In the genomic region with DNA sequence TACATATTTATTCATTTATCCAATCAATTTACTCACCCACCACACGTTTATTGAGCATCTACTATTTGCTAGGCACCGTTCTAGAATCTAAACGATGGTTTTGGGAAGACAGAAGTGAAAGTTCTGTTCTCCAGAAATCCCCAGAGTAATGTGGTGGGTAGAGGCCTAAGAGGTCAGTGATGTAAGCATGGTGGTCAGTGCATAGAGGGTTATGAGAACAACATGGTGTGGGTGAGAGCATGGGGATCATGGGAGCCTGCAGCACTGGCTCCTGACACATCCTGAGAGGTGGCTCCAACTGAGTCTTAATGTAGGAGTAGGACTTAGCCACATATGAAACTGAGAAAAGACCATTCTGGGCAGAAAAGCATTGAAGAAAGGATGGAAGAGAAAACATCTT, we compare ENCODE assay signal across 15 cellular contexts.
DNase-seq lines count a peak whose midpoint lies in the region; ATAC-seq, FAIRE-seq and TF ChIP-seq lines count a peak whose summit lies in the region.
"Had no signal": no experiment of that assay in that cellular context is flagged by ENCODE, and none has a peak within 500 bp of the region (broad histone marks: within the 10 kb centered on the region; RNA-seq: fewer than 3 reads in every experiment).

No MANE protein-coding gene starts in this region.

- peaks cover 2 to 16% of the 10 kb centered on the region in 2 experiments; a peak in 4 of 5 replicates for H3K4me1 ChIP-seq in K562 (replicated peaks in 1 of 2; ENCODE audit: control insufficient read depth in 2 of 2, insufficient read depth in 2 of 2, low read length in 2 of 2)
- peaks cover 3% of the 10 kb centered on the region for H3K4me1 ChIP-seq in upper lobe of right lung

- WGBS in K562 (ENCODE audit: insufficient coverage, low coverage, missing lambda C conversion rate) = 6% methylated on average over 3 of the region's 3 CpGs

- H3K9me3 Mint-ChIP-seq in activated T-helper 17 cell treated with anti-CD3 and anti-CD28 coated beads, Interleukin-2, amount 50 U/mL, for 72 hours = no peaks in the 10 kb centered on the region
- H3K9me3 Mint-ChIP-seq: GM23338 had no signal

- CTCF ChIA-PET in K562 (lab: Yijun Ruan, JAX; ENCODE audit: low intra/inter-chr PET ratio) = no interaction called here

- H3K9me1 ChIP-seq in K562 (ENCODE audit: control insufficient read depth, insufficient read depth, low read length) = no peaks in the 10 kb centered on the region

- POLR2A ChIA-PET in K562 (lab: Yijun Ruan, JAX) = no interaction called here

- H2AFZ ChIP-seq in K562 (ENCODE audit: low read depth, low read length) = no peak overlapping the region
- H2AFZ ChIP-seq: GM23338 had no signal

- no peak for TF ChIP-seq RAD21 in K562 (CRISPR knock-in tag; conservative IDR thresholded peaks at IDR 0.05 in 1 of 2, IDR thresholded peaks at IDR 0.05 in 1 of 2)

- peaks cover 9% of the 10 kb centered on the region for H3K27me3 Mint-ChIP-seq in activated T-helper 17 cell treated with anti-CD3 and anti-CD28 coated beads, Interleukin-2, amount 50 U/mL, for 72 hours

- no peak overlapping the region for H3K27ac Mint-ChIP-seq in activated T-helper 17 cell treated with anti-CD3 and anti-CD28 coated beads, Interleukin-2, amount 50 U/mL, for 72 hours
- H3K27ac Mint-ChIP-seq: CD4-positive, alpha-beta T cell; GM23338 had no signal

- H4K20me1 ChIP-seq in K562 (replicated peaks; ENCODE audit: control insufficient read depth, insufficient read depth, low read length) = no peaks in the 10 kb centered on the region
- H4K20me1 ChIP-seq: BLaER1 treated with 17β-estradiol and CSF1 and Interleukin-3, amounts not matched to agents 10 nM and 100 nM had no signal

- H3K4me2 ChIP-seq in K562 (ENCODE audit: insufficient read depth, low read length) = no peak overlapping the region
- H3K4me2 ChIP-seq: GM23338 had no signal

- H3K27ac ChIP-seq in K562 (ENCODE audit: extremely low read depth, low read depth, low read length) (no peak overlapping the region), upper lobe of right lung (no peak overlapping the region)
- H3K27ac ChIP-seq: BLaER1 treated with 17β-estradiol and CSF1 and Interleukin-3, amounts not matched to agents 10 nM and 100 nM had no signal

- no peaks in the 10 kb centered on the region for H3K27me3 ChIP-seq in K562 (ENCODE audit: control insufficient read depth in 2 of 2, insufficient read depth in 2 of 2, low read length in 2 of 2)
- no peaks in the 10 kb centered on the region for H3K27me3 ChIP-seq in upper lobe of right lung
- H3K27me3 ChIP-seq: BLaER1 treated with 17β-estradiol and CSF1 and Interleukin-3, amounts not matched to agents 10 nM and 100 nM had no signal

- intact Hi-C loops in K562 (cut with micrococcal nuclease) = no loop called here
- intact Hi-C loops in upper lobe of right lung (cut with DNase I) = no loop called here

- H3K36me3 ChIP-seq in K562 (ENCODE audit: control insufficient read depth, insufficient read depth, low read length) (no peaks in the 10 kb centered on the region), upper lobe of right lung (no peaks in the 10 kb centered on the region)
- H3K36me3 ChIP-seq: BLaER1 treated with 17β-estradiol and CSF1 and Interleukin-3, amounts not matched to agents 10 nM and 100 nM had no signal

- BruUV-seq in K562 (replicated peaks; lab: Mats Ljungman, UMichigan) = no TSS peak

- DNase-seq in CD1c-positive myeloid dendritic cell (ENCODE audit: extremely low spot score) = peak; percentile 71
- DNase-seq in NB4 (ENCODE audit: low read depth) = peak; percentile 20
- no peak for DNase-seq in K562 (ENCODE audit: extremely low read depth in 1 of 4, low spot score in 3 of 4)
- no peak for DNase-seq in upper lobe of right lung
- no peak for DNase-seq in KG1 (lab: John Stamatoyannopoulos, UW)
- DNase-seq: ACHN; Calu3; CD4-positive, alpha-beta T cell; DMS 273 treated with DMSO at 0.1 percent for 48 hours; H7; IMR-90 had no signal

- no peak overlapping the region for H3K4me3 ChIP-seq in NB4 (ENCODE audit: low read depth, low read length)
- H3K4me3 ChIP-seq in K562 = no peak overlapping the region
- no peak overlapping the region for H3K4me3 ChIP-seq in upper lobe of right lung
- H3K4me3 ChIP-seq: BLaER1 treated with 17β-estradiol and CSF1 and Interleukin-3, amounts not matched to agents 10 nM and 100 nM; GM23338 had no signal

- no peak for TF ChIP-seq EP300 in K562 (IDR thresholded peaks at IDR 0.05; ENCODE audit: low read length)

- H3K9me3 ChIP-seq in K562 (replicated peaks; ENCODE audit: control insufficient read depth, insufficient read depth, low read depth, low read length) (no peaks in the 10 kb centered on the region), upper lobe of right lung (no peaks in the 10 kb centered on the region)
- H3K9me3 ChIP-seq: BLaER1 treated with 17β-estradiol and CSF1 and Interleukin-3, amounts not matched to agents 10 nM and 100 nM had no signal

- TF ChIP-seq CTCF in NB4 (IDR thresholded peaks at IDR 0.05; ENCODE audit: low read depth, low read length) (no peak), K562 (IDR thresholded peaks at IDR 0.05 in 2 of 3, conservative IDR thresholded peaks at IDR 0.05 in 1 of 3; ENCODE audit: insufficient read depth in 2 of 3, low read depth in 1 of 3, low read length in 3 of 3) (no peak), upper lobe of right lung (IDR thresholded peaks at IDR 0.05) (no peak)

- TF ChIP-seq POLR2A in NB4 (IDR thresholded peaks at IDR 0.05; ENCODE audit: extremely low read depth, insufficient read length) (no peak), K562 (conservative IDR thresholded peaks at IDR 0.05) (no peak)

- no peaks in the 10 kb centered on the region for H3K79me2 ChIP-seq in K562 (ENCODE audit: control insufficient read depth, insufficient read depth, low read length)

- no peaks in the 10 kb centered on the region for H3K4me1 Mint-ChIP-seq in activated T-helper 17 cell treated with anti-CD3 and anti-CD28 coated beads, Interleukin-2, amount 50 U/mL, for 72 hours
- H3K4me1 Mint-ChIP-seq: GM23338 had no signal

- no peaks in the 10 kb centered on the region for H3K36me3 Mint-ChIP-seq in activated T-helper 17 cell treated with anti-CD3 and anti-CD28 coated beads, Interleukin-2, amount 50 U/mL, for 72 hours (ENCODE audit: low read depth)

- FAIRE-seq in K562 (lab: Jason Lieb, UNC) = no peak

- no peak overlapping the region for H3K4me3 Mint-ChIP-seq in activated T-helper 17 cell treated with anti-CD3 and anti-CD28 coated beads, Interleukin-2, amount 50 U/mL, for 72 hours
- H3K4me3 Mint-ChIP-seq: CD4-positive, alpha-beta T cell; GM23338 had no signal

- in situ Hi-C loops in K562 (cut with MboI) = no loop called here

- H3K9ac ChIP-seq in K562 (ENCODE audit: insufficient read depth in 1 of 2, low read depth in 2 of 2, low read length in 2 of 2) = no peak overlapping the region
- H3K9ac ChIP-seq: BLaER1 treated with 17β-estradiol and CSF1 and Interleukin-3, amounts not matched to agents 10 nM and 100 nM had no signal

- ATAC-seq in K562 = no peak
- ATAC-seq in upper lobe of right lung = peak; percentile 60
- no peak for ATAC-seq in GM18502 (IDR thresholded peaks at IDR 0.05; ENCODE audit: poor library complexity, unreplicated experiment)
- ATAC-seq in activated T-helper 17 cell treated with anti-CD3 and anti-CD28 coated beads, Interleukin-2, amount 50 U/mL, for 72 hours (replicated peaks) = no peak
- ATAC-seq: GM23338 had no signal

TF ChIP-seq in K562, 482 proteins besides CTCF, POLR2A, EP300 and RAD21:
- TF ChIP-seq RBM25 (IDR thresholded peaks at IDR 0.05; ENCODE audit: low read depth, low read length, severe bottlenecking) = peak; percentile 44
- TF ChIP-seq RFX5 (IDR thresholded peaks at IDR 0.05; ENCODE audit: low read depth, low read length) = no peak
- TF ChIP-seq SIN3B (IDR thresholded peaks at IDR 0.05; ENCODE audit: low read depth) = no peak
- TF ChIP-seq, protein P1, sequence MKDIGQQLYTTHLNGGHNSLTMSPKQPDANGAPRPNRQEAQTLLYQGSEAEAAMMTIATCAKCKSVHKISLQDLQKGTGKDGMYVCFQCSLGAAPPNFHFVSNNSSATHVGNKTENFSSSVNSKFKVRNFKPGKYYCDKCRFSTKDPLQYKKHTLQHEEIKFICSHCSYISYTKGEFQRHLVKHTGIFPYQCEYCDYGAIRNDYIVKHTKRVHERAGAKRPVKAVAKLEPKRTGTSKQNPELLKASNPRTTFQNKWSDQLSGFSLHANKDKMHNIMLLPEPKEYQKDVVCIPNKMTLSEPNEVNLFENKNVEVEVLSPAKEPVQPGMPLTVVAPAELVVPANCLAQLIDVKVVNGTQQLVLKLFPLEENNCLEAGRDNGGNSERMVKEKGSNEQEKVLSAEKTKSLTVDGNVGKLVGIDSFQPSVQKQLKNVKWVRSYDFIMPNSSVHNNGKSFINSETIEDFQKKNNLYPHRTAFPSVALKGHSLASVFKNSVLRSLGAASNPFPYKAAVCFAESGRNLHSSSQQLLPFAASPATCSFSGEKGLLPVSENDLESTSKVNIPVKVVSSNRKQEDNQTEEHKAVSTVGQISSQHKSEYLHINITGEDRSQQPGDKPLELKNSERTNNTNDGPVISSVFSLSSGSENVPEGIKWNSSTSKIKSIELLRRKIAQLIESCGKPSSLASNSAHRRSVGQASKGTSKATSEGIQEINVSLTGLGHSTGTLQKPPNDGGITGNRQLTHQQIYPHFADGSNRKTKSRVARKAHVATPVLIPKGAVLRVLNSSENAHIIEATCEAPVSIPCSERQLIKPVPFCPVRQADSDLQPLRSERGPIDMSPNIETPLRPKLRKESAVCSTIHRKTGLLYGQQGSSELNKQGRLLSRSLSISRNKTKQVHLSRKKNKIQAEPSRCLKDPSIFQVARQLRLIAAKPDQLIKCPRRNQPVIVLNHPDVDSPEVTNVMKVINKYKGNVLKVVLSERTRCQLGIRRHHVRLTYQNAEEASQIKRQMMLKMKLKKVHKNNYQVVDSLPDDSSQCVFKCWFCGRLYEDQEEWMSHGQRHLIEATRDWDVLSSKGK (CRISPR knock-in tag; IDR thresholded peaks at IDR 0.05) = no peak
- TF ChIP-seq ZNF644 (tag; IDR thresholded peaks at IDR 0.05; ENCODE audit: low read depth) = no peak
- TF ChIP-seq GATAD2A (IDR thresholded peaks at IDR 0.05) = no peak
- TF ChIP-seq MBD2 (IDR thresholded peaks at IDR 0.05; ENCODE audit: borderline replicate concordance, low read depth) = no peak
TF ChIP-seq in K562: peak in this region for 1.

Comparison
In these comparisons a context has a peak if more than half of its experiments do, and no peak if none do; other contexts are left out.
1. DNase-seq: peak in CD1c-positive myeloid dendritic cell (single experiment) and NB4 (single experiment); none in K562 (0 of 4), upper lobe of right lung (single experiment) and KG1 (single experiment).